ENCODE assay signal across 1 cellular context in the genomic region with DNA sequence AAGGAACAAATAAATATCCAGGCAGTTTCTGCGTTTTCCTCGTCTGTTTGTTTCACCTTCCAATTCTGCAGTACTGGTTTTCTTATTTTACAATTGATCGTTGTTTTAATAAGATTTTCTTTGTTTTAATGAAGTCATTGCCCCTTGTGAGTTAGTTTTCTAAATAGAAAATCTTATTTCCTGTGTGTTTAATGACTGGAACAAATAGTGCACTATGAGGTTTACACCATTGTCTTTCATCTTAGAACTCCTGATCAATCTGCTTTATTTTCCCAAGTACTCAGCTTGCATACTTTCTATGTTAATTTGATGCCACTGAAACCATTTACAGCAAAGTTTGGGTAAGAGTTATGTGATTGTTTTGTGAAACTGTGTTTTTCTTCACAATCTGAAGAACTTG.
TF ChIP-seq lines count a peak whose summit lies in the region.

No MANE protein-coding gene starts in this region.

TF ChIP-seq in HCT116, 20 proteins besides CTCF, POLR2A, EP300 and RAD21 (continued from another document):
- TF ChIP-seq TCF7L2 (IDR thresholded peaks at IDR 0.05; ENCODE audit: borderline replicate concordance, extremely low read depth, insufficient read depth, insufficient read length): no peak
TF ChIP-seq in HCT116: peak in this region for 0.
